Comparison of ENCODE assay signal across 25 cellular contexts in the genomic region with DNA sequence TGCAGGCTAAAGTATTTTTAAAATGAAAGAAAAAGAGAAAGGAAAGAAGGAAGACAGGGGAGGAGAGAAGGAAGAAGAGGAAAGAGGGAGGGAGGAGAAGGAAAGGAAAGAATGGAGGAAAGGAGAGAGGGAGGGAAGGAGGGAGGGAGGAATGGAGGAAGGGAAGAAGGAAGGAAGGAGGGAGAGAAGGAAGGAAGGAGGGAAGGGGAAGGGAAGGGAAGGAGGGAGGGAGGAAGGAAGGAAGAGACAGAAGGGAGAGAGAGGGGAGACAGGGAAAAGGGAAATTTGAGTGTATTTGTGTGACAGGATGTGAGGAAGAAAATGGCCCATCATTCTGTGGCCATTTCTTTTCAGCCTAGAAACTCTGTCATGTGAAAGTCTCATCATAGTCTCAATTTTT.
"Had no signal": no experiment of that assay in that cellular context is flagged by ENCODE, and none has a peak within 500 bp of the region (broad histone marks: within the 10 kb centered on the region; RNA-seq: fewer than 3 reads in every experiment).

No MANE protein-coding gene starts in this region.

- H3K4me2 ChIP-seq: KMS-11 had no signal

- H3K27ac ChIP-seq: KMS-11, Peyer's patch, RWPE1 had no signal

- H3K9me3 ChIP-seq: SJCRH30 had no signal

- H3K36me3 ChIP-seq: Peyer's patch, SJCRH30 had no signal

- DNase-seq: activated B cell treated with CpG ODN at 0.5 μM for 24 hours; activated CD4-positive, alpha-beta T cell treated with anti-CD3 and anti-CD28 coated beads for 1 hour; activated CD4-positive, alpha-beta T cell treated with anti-CD3 and anti-CD28 coated beads, Interleukin-2, amount 10 ng/mL, durations not matched to agents 24 days and 14 days; activated CD4-positive, alpha-beta T cell treated with anti-CD3 and anti-CD28 coated beads, Interleukin-2, amount 50 U/mL, for 48 hours; activated CD8-positive, alpha-beta memory T cell treated with anti-CD3 and anti-CD28 coated beads for 24 hours; activated gamma-delta T cell treated with Interleukin-2 at 50 U/mL for 16 hours; activated naive CD4-positive, alpha-beta T cell treated with anti-CD3 and anti-CD28 coated beads, Interleukin-2, amount 10 ng/mL, durations not matched to agents 7 days and 5 days; activated naive CD8-positive, alpha-beta T cell treated with anti-CD3 and anti-CD28 coated beads for 36 hours; activated T-cell treated with anti-CD3 and anti-CD28 coated beads, Interleukin-2, amount 50 U/mL, for 4 hours; aorta; central memory CD4-positive, alpha-beta T cell; MM.1S; NCI-H1105 treated with DMSO at 0.1 percent for 48 hours; NCI-H1436 treated with DMSO at 0.1 percent for 48 hours; NCI-H187; NCI-H2081; Peyer's patch; Right ventricle myocardium superior; SJCRH30; T-cell; T-helper 2 cell; T1000 had no signal

- H3K4me1 ChIP-seq: Peyer's patch had no signal

- H3K9ac ChIP-seq: KMS-11 had no signal

- ATAC-seq: activated T-cell treated with anti-CD3 and anti-CD28 coated beads, Interleukin-2, amount 50 U/mL, for 4 hours; activated T-helper 17 cell treated with anti-CD3 and anti-CD28 coated beads, Interleukin-2, amount 50 U/mL, for 72 hours; T-cell had no signal

- H3K4me3 ChIP-seq: Peyer's patch, SJCRH30 had no signal

- H3K27me3 ChIP-seq: Peyer's patch, SJCRH30 had no signal
